ENCODE assay signal across 1 cellular context in the genomic region with DNA sequence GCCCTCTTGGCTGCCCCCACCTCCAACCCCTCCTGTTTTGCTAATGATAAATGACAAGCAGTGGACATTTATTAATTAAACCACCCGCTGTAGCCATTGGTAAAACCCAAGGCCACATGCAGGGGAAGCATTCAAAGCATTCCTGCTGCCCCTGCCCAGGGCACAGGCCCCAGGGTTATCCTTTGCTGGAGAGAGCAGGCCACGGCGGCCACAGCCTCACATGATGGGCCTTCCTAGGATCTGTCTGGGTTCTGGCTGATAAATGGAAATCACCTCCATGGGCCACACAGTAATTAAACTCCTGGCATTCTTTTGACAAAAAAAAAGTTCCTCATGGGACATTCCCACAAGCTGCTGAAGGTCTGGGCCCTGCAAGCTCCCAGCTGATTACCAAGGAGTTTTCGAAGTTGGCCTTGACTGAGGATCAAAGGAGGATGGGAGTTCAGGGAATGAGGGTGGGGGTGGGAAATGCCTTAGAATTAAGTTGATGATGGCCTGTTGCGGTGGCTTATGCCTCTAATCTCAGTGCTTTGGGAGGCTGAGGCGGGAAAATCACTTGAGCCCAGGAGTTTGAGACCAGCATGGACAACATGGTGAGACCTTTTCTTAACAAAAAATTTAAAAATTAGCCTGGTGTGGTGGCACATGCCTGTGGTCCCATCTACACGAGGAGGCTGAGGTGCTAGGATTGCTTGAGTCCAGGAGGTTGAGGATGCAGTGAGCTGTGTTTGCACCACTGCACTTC.
TF ChIP-seq lines count a peak whose summit lies in the region.

No MANE protein-coding gene starts in this region.

TF ChIP-seq in WTC11, 78 proteins besides CTCF, POLR2A, EP300 and RAD21:
- TF ChIP-seq, protein P1, sequence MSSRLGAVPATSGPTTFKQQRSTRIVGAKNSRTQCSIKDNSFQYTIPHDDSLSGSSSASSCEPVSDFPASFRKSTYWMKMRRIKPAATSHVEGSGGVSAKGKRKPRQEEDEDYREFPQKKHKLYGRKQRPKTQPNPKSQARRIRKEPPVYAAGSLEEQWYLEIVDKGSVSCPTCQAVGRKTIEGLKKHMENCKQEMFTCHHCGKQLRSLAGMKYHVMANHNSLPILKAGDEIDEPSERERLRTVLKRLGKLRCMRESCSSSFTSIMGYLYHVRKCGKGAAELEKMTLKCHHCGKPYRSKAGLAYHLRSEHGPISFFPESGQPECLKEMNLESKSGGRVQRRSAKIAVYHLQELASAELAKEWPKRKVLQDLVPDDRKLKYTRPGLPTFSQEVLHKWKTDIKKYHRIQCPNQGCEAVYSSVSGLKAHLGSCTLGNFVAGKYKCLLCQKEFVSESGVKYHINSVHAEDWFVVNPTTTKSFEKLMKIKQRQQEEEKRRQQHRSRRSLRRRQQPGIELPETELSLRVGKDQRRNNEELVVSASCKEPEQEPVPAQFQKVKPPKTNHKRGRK (CRISPR knock-in tag; IDR thresholded peaks at IDR 0.05; ENCODE audit: borderline replicate concordance): no peak
- TF ChIP-seq GRHL2 (CRISPR knock-in tag; IDR thresholded peaks at IDR 0.05; ENCODE audit: insufficient replicate concordance, severe bottlenecking) (no peak), ATF6 (CRISPR knock-in tag; IDR thresholded peaks at IDR 0.05) (no peak), MAX (CRISPR knock-in tag; IDR thresholded peaks at IDR 0.05) (no peak), PRRX2 (CRISPR knock-in tag; IDR thresholded peaks at IDR 0.05) (no peak), ZNF232 (CRISPR knock-in tag; IDR thresholded peaks at IDR 0.05) (no peak), CREB1 (CRISPR knock-in tag; IDR thresholded peaks at IDR 0.05) (no peak), GABPB1 (CRISPR knock-in tag; IDR thresholded peaks at IDR 0.05) (no peak)
- TF ChIP-seq, protein P2, sequence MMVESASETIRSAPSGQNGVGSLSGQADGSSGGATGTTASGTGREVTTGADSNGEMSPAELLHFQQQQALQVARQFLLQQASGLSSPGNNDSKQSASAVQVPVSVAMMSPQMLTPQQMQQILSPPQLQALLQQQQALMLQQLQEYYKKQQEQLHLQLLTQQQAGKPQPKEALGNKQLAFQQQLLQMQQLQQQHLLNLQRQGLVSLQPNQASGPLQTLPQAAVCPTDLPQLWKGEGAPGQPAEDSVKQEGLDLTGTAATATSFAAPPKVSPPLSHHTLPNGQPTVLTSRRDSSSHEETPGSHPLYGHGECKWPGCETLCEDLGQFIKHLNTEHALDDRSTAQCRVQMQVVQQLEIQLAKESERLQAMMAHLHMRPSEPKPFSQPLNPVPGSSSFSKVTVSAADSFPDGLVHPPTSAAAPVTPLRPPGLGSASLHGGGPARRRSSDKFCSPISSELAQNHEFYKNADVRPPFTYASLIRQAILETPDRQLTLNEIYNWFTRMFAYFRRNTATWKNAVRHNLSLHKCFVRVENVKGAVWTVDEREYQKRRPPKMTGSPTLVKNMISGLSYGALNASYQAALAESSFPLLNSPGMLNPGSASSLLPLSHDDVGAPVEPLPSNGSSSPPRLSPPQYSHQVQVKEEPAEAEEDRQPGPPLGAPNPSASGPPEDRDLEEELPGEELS (CRISPR knock-in tag; IDR thresholded peaks at IDR 0.05): no peak
